ENCODE assay signal across 11 cellular contexts in the genomic region with DNA sequence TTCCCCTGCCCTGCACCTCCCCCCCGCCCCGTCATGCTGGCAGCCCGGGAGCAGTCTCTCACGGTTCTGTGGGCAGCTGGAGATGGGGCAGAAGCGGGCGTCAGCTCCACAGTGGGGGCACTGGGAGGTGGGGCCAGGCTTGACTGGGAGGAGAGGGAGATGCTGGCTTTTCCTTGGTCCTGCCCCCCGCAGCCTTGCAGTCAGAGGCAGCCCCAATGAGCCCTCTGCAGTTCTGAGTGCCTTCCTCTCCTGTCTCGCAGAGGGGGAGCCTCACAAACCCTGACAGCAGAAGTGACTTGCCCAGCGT. TPM values are rescaled to one million over a fixed set of nuclear protein-coding genes. Genes with fewer than 3 reads are reported as not detected.
A peak's percentile ranks its signal among the peaks of the same experiment; 100 is the strongest.
DNase-seq lines count a peak whose midpoint lies in the region; ATAC-seq and TF ChIP-seq lines count a peak whose summit lies in the region.
"Had no signal": no experiment of that assay in that cellular context is flagged by ENCODE, and none has a peak within 500 bp of the region (broad histone marks: within the 10 kb centered on the region; RNA-seq: fewer than 3 reads in every experiment).

No MANE protein-coding gene starts in this region.

- H3K4me2 ChIP-seq in mammary epithelial cell (ENCODE audit: insufficient read depth, low read depth, low read length): no peak overlapping the region

- no peaks in the 10 kb centered on the region for H3K9me3 Mint-ChIP-seq in MCF 10A (ENCODE audit: unreplicated experiment)
- H3K9me3 Mint-ChIP-seq: activated B cell treated with CpG ODN at 0.5 μM for 24 hours had no signal

- dilution Hi-C loops in mammary epithelial cell (cut with HindIII; ENCODE audit: low sequenced_read_pairs): no loop called here

- peaks cover 27% of the 10 kb centered on the region for H3K4me1 Mint-ChIP-seq in MCF 10A (ENCODE audit: insufficient read depth, unreplicated experiment)
- H3K4me1 Mint-ChIP-seq: activated B cell treated with CpG ODN at 0.5 μM for 24 hours had no signal

- CTCF ChIA-PET in MCF 10A (lab: Yijun Ruan, JAX) (no interaction called here), mammary epithelial cell (lab: Charles Lee; ENCODE audit: low non-redundant PET) (no interaction called here)

- no peaks in the 10 kb centered on the region for H4K20me1 ChIP-seq in mammary epithelial cell (ENCODE audit: insufficient read depth, low read length)

- no peak for TF ChIP-seq EP300 in gastroesophageal sphincter (IDR thresholded peaks at IDR 0.05)

- H3K4me3 Mint-ChIP-seq in MCF 10A (ENCODE audit: unreplicated experiment): no peak overlapping the region
- H3K4me3 Mint-ChIP-seq: activated B cell treated with CpG ODN at 0.5 μM for 24 hours had no signal

- peak; percentile 45 for ATAC-seq in gastroesophageal sphincter
- peak; percentile 37 for ATAC-seq in omental fat pad (ENCODE audit: low FRiP score)

- WGBS in mammary epithelial cell (ENCODE audit: low coverage, missing lambda C conversion rate): 63% methylated on average over 3 of the region's 9 CpGs
- no CpG with 5 or more reads among the region's 9 CpGs for WGBS in gastroesophageal sphincter (ENCODE audit: low coverage in 1 of 2), 2 donors

- BruUV-seq in MCF 10A (replicated peaks; lab: Mats Ljungman, UMichigan) (no TSS peak), mammary epithelial cell (replicated peaks; lab: Mats Ljungman, UMichigan) (no TSS peak)

- no peak overlapping the region for H2AFZ ChIP-seq in mammary epithelial cell (ENCODE audit: low read depth, low read length)

- no peak overlapping the region for H3K4me3 ChIP-seq in mammary epithelial cell (replicated peaks in 1 of 3; ENCODE audit: insufficient read depth in 1 of 3, low read depth in 2 of 3, low read length in 3 of 3)
- H3K4me3 ChIP-seq in gastroesophageal sphincter: peak overlapping the region in 1 of 2 donors; percentile 7
- no peak overlapping the region for H3K4me3 ChIP-seq in uterus

- no peaks in the 10 kb centered on the region for H3K9me3 ChIP-seq in mammary epithelial cell (replicated peaks; ENCODE audit: insufficient read depth, low read length)
- H3K9me3 ChIP-seq in gastroesophageal sphincter: no peaks in the 10 kb centered on the region
- H3K9me3 ChIP-seq in uterus: no peaks in the 10 kb centered on the region

- H3K27ac ChIP-seq in mammary epithelial cell (ENCODE audit: insufficient read depth, low read depth, low read length) (no peak overlapping the region), gastroesophageal sphincter (peak overlapping the region; percentile 92 to 97 (median 96)), uterus (peak overlapping the region; percentile 76 to 77)

- H3K9ac ChIP-seq in mammary epithelial cell (ENCODE audit: insufficient read depth, low read length): no peak overlapping the region

- H3K27me3 Mint-ChIP-seq in MCF 10A (ENCODE audit: insufficient read depth, unreplicated experiment): no peaks in the 10 kb centered on the region

- H3K36me3 Mint-ChIP-seq in MCF 10A (ENCODE audit: insufficient read depth, unreplicated experiment): no peaks in the 10 kb centered on the region

- DNase-seq in MCF 10A (ENCODE audit: unreplicated experiment) (no peak), mammary epithelial cell (no peak), omental fat pad (ENCODE audit: low spot score) (no peak), uterus (no peak), DMS79 treated with DMSO at 0.1 percent for 48 hours (lab: John Stamatoyannopoulos, UW) (no peak), cerebellum (ENCODE audit: low spot score) (no peak)
- no peak for DNase-seq in effector CD4-positive, alpha-beta T cell
- DNase-seq: 8988T, activated B cell treated with CpG ODN at 0.5 μM for 24 hours, activated gamma-delta T cell treated with Interleukin-2 at 50 U/mL for 16 hours had no signal

- H3K27me3 ChIP-seq in mammary epithelial cell (ENCODE audit: insufficient read depth, low read length) (no peaks in the 10 kb centered on the region), gastroesophageal sphincter (no peaks in the 10 kb centered on the region), uterus (no peaks in the 10 kb centered on the region)

- TF ChIP-seq POLR2A in gastroesophageal sphincter (IDR thresholded peaks at IDR 0.05) (no peak), uterus (IDR thresholded peaks at IDR 0.05) (no peak)

- H3K4me1 ChIP-seq in mammary epithelial cell (ENCODE audit: insufficient read depth, low read length) (peaks cover 14% of the 10 kb centered on the region), gastroesophageal sphincter (peaks cover 12 to 91% (median 63%) of the 10 kb centered on the region in 3 donors), uterus (peaks cover 0 to 7% of the 10 kb centered on the region in 2 donors)

- H3K27ac Mint-ChIP-seq in MCF 10A (ENCODE audit: low read depth, unreplicated experiment): peak overlapping the region; percentile 68
- H3K27ac Mint-ChIP-seq: activated B cell treated with CpG ODN at 0.5 μM for 24 hours had no signal

- no peaks in the 10 kb centered on the region for H3K79me2 ChIP-seq in mammary epithelial cell (ENCODE audit: insufficient read depth, low read length)

- in situ Hi-C loops in mammary epithelial cell (cut with MboI; ENCODE audit: low sequenced_read_pairs in 2 of 2): no loop called here

- H3K36me3 ChIP-seq in mammary epithelial cell (ENCODE audit: insufficient read depth, low read length): no peaks in the 10 kb centered on the region
- no peaks in the 10 kb centered on the region for H3K36me3 ChIP-seq in gastroesophageal sphincter
- H3K36me3 ChIP-seq in uterus: no peaks in the 10 kb centered on the region

- intact Hi-C loops in MCF 10A (cut with micrococcal nuclease) (no loop called here), mammary epithelial cell (cut with micrococcal nuclease) (no loop called here), uterus (cut with DNase I; ENCODE audit: low total_unique reads) (no loop called here)

- TF ChIP-seq CTCF in MCF 10A (IDR thresholded peaks at IDR 0.05; ENCODE audit: unreplicated experiment) (no peak), mammary epithelial cell (conservative IDR thresholded peaks at IDR 0.05 in 1 of 2, IDR thresholded peaks at IDR 0.05 in 1 of 2; ENCODE audit: extremely low read depth in 1 of 2, insufficient read depth in 1 of 2, low read depth in 1 of 2, low read length in 2 of 2) (no peak), gastroesophageal sphincter (IDR thresholded peaks at IDR 0.05) (no peak), omental fat pad (IDR thresholded peaks at IDR 0.05) (no peak), uterus (IDR thresholded peaks at IDR 0.05) (no peak)

- POLR2A ChIA-PET in MCF 10A (lab: Yijun Ruan, JAX): interaction anchor here (0.6 kb wide), 1 partner anchor 1617 kb away, joined by 3 read pairs; no protein-coding TSS in a partner anchor

RNA-seq across cellular contexts. Expression of gene ARHGEF10L, which starts 21.7 kb away (rescaled TPM):
- total RNA-seq in MCF 10A (2022): 5.0 and 12.2 TPM in 2 replicates
- total RNA-seq in mammary epithelial cell: 1 to 10 TPM; 3.4 to 5.3 TPM
- polyA plus RNA-seq in mammary epithelial cell: 1.0 TPM
- polyA minus RNA-seq in mammary epithelial cell: 0.41 TPM
- total RNA-seq in gastroesophageal sphincter: 10 to 100 TPM; 50.9 to 97.0 (median 80.3) TPM
- total RNA-seq in omental fat pad: 10 to 100 TPM; 17.3 to 59.0 (median 39.9) TPM
- total RNA-seq in uterus: 10 to 100 TPM in 3 of 4 donors, 1 to 10 TPM in 1; 5.6 to 61.9 (median 19.1) TPM
- total RNA-seq in cerebellum: 33.8 TPM
